Comparison of ENCODE assay signal across 9 cellular contexts in genomic region chr1:77975386-77975785, GRCh38. TPM values are rescaled to one million over a fixed set of nuclear protein-coding genes. Genes with fewer than 3 reads are reported as not detected.
A peak's percentile ranks its signal among the peaks of the same experiment; 100 is the strongest.
DNase-seq lines count a peak whose midpoint lies in the region; ATAC-seq, FAIRE-seq and TF ChIP-seq lines count a peak whose summit lies in the region.
"Had no signal": no experiment of that assay in that cellular context is flagged by ENCODE, and none has a peak within 500 bp of the region (broad histone marks: within the 10 kb centered on the region; RNA-seq: fewer than 3 reads in every experiment).

No MANE protein-coding gene starts in this region.

- H3K4me2 ChIP-seq in OCI-LY7 (ENCODE audit: low read length): peak overlapping the region; percentile 90

- H3K4me1 ChIP-seq in OCI-LY7 (ENCODE audit: insufficient read depth, low read length, poor library complexity, severe bottlenecking) (peaks cover 29% of the 10 kb centered on the region), psoas muscle (peaks cover 51% of the 10 kb centered on the region)
- H3K4me1 ChIP-seq in effector memory CD4-positive, alpha-beta T cell (ENCODE audit: control insufficient read depth, insufficient read depth, low read length, poor library complexity, severe bottlenecking): peaks cover 34% of the 10 kb centered on the region

- H4K20me1 ChIP-seq in OCI-LY7 (ENCODE audit: insufficient read depth, low read length): peaks cover 57% of the 10 kb centered on the region

- H2AFZ ChIP-seq in OCI-LY7 (ENCODE audit: low read length): no peak overlapping the region

- CTCF ChIA-PET in OCI-LY7 (lab: Charles Lee; ENCODE audit: unreplicated experiment): interaction anchor here (1.6 kb wide), 1 partner anchor 10 kb away, joined by 5 read pairs; no protein-coding TSS in a partner anchor

- POLR2A ChIA-PET in OCI-LY7 (lab: Charles Lee): interaction anchor here (0.6 to 4.9 kb wide), 10 partner anchors 8 to 431 kb away, joined by 3 to 47 read pairs (median 4); partner anchors contain the start of gene DNAJB4

- H3K9me3 ChIP-seq in OCI-LY7 (ENCODE audit: low read length) (no peaks in the 10 kb centered on the region), psoas muscle (no peaks in the 10 kb centered on the region)
- no peaks in the 10 kb centered on the region for H3K9me3 ChIP-seq in effector memory CD4-positive, alpha-beta T cell (ENCODE audit: control insufficient read depth, low read length)

- TF ChIP-seq CTCF in GM13976 (IDR thresholded peaks at IDR 0.05; ENCODE audit: borderline replicate concordance, control extremely low read depth, extremely low read depth, insufficient read depth, missing control alignments) (no peak), OCI-LY7 (conservative IDR thresholded peaks at IDR 0.05; ENCODE audit: low read length) (no peak), psoas muscle (IDR thresholded peaks at IDR 0.05) (no peak)

- no TSS peak for BruUV-seq in OCI-LY7 (replicated peaks; lab: Mats Ljungman, UMichigan)

- H3K36me3 ChIP-seq in OCI-LY7 (ENCODE audit: insufficient read depth, low read length) (peaks cover 80% of the 10 kb centered on the region), psoas muscle (ENCODE audit: insufficient read depth in 1 of 2, low read depth in 1 of 2) (peaks cover 0 to 13% of the 10 kb centered on the region in 2 donors)
- peaks cover 8% of the 10 kb centered on the region for H3K36me3 ChIP-seq in effector memory CD4-positive, alpha-beta T cell (ENCODE audit: control insufficient read depth, insufficient read depth, low read length)

- peak overlapping the region; percentile 87 for H3K4me3 ChIP-seq in OCI-LY7 (ENCODE audit: low read depth, low read length, poor library complexity, severe bottlenecking)
- peak overlapping the region; percentile 75 for H3K4me3 ChIP-seq in effector memory CD4-positive, alpha-beta T cell (ENCODE audit: insufficient read depth, low read depth, low read length, poor library complexity, severe bottlenecking)
- H3K4me3 ChIP-seq in psoas muscle: peak overlapping the region; percentile 83

- in situ Hi-C loops in GM13976 (cut with MboI; ENCODE audit: low sequenced_read_pairs, unreplicated experiment): no loop called here

- H3K27ac ChIP-seq in OCI-LY7 (ENCODE audit: low read depth, low read length, poor library complexity, severe bottlenecking) (no peak overlapping the region), psoas muscle (peak overlapping the region; percentile 96)
- peak overlapping the region; percentile 99 for H3K27ac ChIP-seq in effector memory CD4-positive, alpha-beta T cell (ENCODE audit: insufficient read depth, low read length, poor library complexity, severe bottlenecking)

- H3K79me2 ChIP-seq in OCI-LY7 (ENCODE audit: insufficient read depth, low read depth, low read length): peaks cover 95% of the 10 kb centered on the region

- 14 to 17% (median 17%) methylated on average over 4 of the region's 4 CpGs for WGBS in psoas muscle, 3 donors

- FAIRE-seq in HTR-8/SVneo (lab: Jason Lieb, UNC): no peak

- H3K9me2 ChIP-seq in OCI-LY7 (ENCODE audit: insufficient read depth, low read length): no peaks in the 10 kb centered on the region

- no peak for ATAC-seq in psoas muscle
- ATAC-seq in HG02623 (IDR thresholded peaks at IDR 0.05; ENCODE audit: unreplicated experiment): no peak

- intact Hi-C loops in OCI-LY7 (cut with micrococcal nuclease; ENCODE audit: unreplicated experiment): no loop called here
- intact Hi-C loops in psoas muscle (cut with DNase I): loop anchor here in 1 of 2 donors (5.0 kb wide), 1 partner anchor 137 kb away; no protein-coding TSS in a partner anchor
- intact Hi-C loops in posterior cingulate gyrus (cut with DNase I): no loop called here

- no peaks in the 10 kb centered on the region for H3K27me3 ChIP-seq in effector memory CD4-positive, alpha-beta T cell (replicated peaks; ENCODE audit: control insufficient read depth, insufficient read depth, low read length, poor library complexity, severe bottlenecking)
- H3K27me3 ChIP-seq in psoas muscle (ENCODE audit: insufficient read depth in 3 of 3, low read length in 2 of 3): no peaks in the 10 kb centered on the region

- DNase-seq in GM13976 (ENCODE audit: low spot score) (peak; percentile 15), OCI-LY7 (ENCODE audit: low spot score) (no peak), psoas muscle (no peak), GF-D8 (lab: John Stamatoyannopoulos, UW) (no peak), HTR-8/SVneo (ENCODE audit: insufficient read length, low spot score) (no peak), posterior cingulate gyrus (no peak)
- DNase-seq in effector memory CD4-positive, alpha-beta T cell: no peak
- DNase-seq: NCI-H1048 had no signal

RNA-seq across cellular contexts. Expression of gene FUBP1, which starts 3.5 kb away (rescaled TPM):
- 234 and 256 TPM in 2 replicates for total RNA-seq in OCI-LY7 (2014; rRNA removed; shearing (Covaris generic))
- 301 and 325 TPM in 2 replicates for total RNA-seq in OCI-LY7 (2022)
- total RNA-seq in psoas muscle: 10 to 100 TPM; 48.8 to 72.1 (median 63.7) TPM
- polyA plus RNA-seq in psoas muscle: 10 to 100 TPM; 24.1 to 50.9 (median 34.9) TPM

RNA-seq across cellular contexts. Expression of gene DNAJB4, which starts 29.4 kb away (rescaled TPM):
- 9.0 and 12.6 TPM in 2 replicates for total RNA-seq in OCI-LY7 (2014; rRNA removed; shearing (Covaris generic))
- total RNA-seq in OCI-LY7 (2022) (14.9 and 15.8 TPM in 2 replicates), psoas muscle (100 to 1,000 TPM in 3 of 4 donors, 10 to 100 TPM in 1; 98.8 to 209 (median 146) TPM)
- 100 to 1,000 TPM in 1 of 3 donors, 10 to 100 TPM in 2; 34.9 to 175 (median 85.7) TPM for polyA plus RNA-seq in psoas muscle

Comparison
In these comparisons a context has a peak if more than half of its experiments do, and no peak if none do; other contexts are left out.
1. RNA of gene DNAJB4, which starts 29.4 kb away (total RNA-seq): 98.8 to 209 TPM in psoas muscle; 9.0 to 15.8 TPM in OCI-LY7; every median in the first group is over 4 times any median in the second.
2. Peak in every context shown above with its lines, with median percentiles within 50 percentile points of each other: H3K4me3 ChIP-seq.